Comparison of ENCODE assay signal across 24 cellular contexts in the genomic region with DNA sequence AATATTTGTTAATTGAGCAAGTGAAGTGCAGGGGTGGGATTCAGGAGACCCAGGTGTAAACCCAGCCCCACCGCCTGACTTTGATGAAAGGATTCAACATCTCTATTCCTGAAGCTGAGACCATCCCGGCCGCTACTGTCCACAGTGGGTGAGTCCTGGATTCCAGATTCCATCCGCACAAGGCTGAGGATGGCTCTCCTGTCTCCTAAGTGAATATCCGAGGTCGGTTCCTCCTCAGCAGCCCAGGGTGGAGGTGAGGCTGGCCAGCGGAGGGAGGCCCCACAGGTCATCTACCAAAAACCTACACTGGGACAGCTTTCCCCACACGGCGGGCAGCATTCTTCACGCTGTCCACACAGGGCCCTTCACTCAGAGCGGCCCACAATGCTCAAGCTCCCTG. TPM values are rescaled to one million over a fixed set of nuclear protein-coding genes. Genes with fewer than 3 reads are reported as not detected.
"Had no signal": no experiment of that assay in that cellular context is flagged by ENCODE, and none has a peak within 500 bp of the region (broad histone marks: within the 10 kb centered on the region; RNA-seq: fewer than 3 reads in every experiment).

No MANE protein-coding gene starts in this region.

- ATAC-seq: left ventricle myocardium superior; lower lobe of right lung; natural killer cell; stimulated activated naive CD8-positive, alpha-beta T cell treated with anti-CD3 and anti-CD28 coated beads, Interleukin-15, amount 100 ng/mL, for 72 hours had no signal

- H3K9me3 Mint-ChIP-seq: dendritic cell treated with granulocyte-macrophage colony-stimulating factor and Interleukin-4, amounts not matched to agents 40 ng/mL and 50 ng/mL, for 4 days; immature natural killer cell; natural killer cell; stimulated activated naive CD8-positive, alpha-beta T cell treated with anti-CD3 and anti-CD28 coated beads, Interleukin-15, amount 100 ng/mL, for 72 hours had no signal

- H3K27ac ChIP-seq: esophagus squamous epithelium, lower lobe of right lung, parathyroid adenoma, prostate gland, right atrium auricular region, skin epidermis, thyroid gland, vagina had no signal

- DNase-seq: effector CD8-positive, alpha-beta T cell; esophagus squamous epithelium; foreskin melanocyte; immature natural killer cell; left ventricle myocardium superior; lower lobe of right lung; natural killer cell; stimulated activated CD4-positive, alpha-beta T cell treated with anti-CD3 and anti-CD28 coated beads, Interleukin-15, amount 100 ng/mL, for 24 hours; stimulated activated CD4-positive, alpha-beta T cell treated with anti-CD3 and anti-CD28 coated beads, Interleukin-4, amount 100 ng/mL, for 1 hour; stimulated activated CD8-positive, alpha-beta memory T cell treated with anti-CD3 and anti-CD28 coated beads, Interleukin-4, amount 100 ng/mL, for 48 hours; stimulated activated naive CD4-positive, alpha-beta T cell; stimulated activated naive CD8-positive, alpha-beta T cell treated with anti-CD3 and anti-CD28 coated beads, Interleukin-15, amount 100 ng/mL, for 72 hours; thyroid gland; trophoblast cell had no signal

- H3K4me1 ChIP-seq: lower lobe of right lung, parathyroid adenoma, prostate gland, thyroid gland, vagina had no signal

- H3K9me3 ChIP-seq: esophagus squamous epithelium, lower lobe of right lung, prostate gland, right atrium auricular region, thyroid gland, vagina had no signal

- H3K4me3 ChIP-seq: esophagus squamous epithelium, lower lobe of right lung, prostate gland, right atrium auricular region, skin epidermis, thyroid gland, vagina had no signal

- FAIRE-seq: colon, endothelial cell of umbilical vein, keratinocyte had no signal

- H3K4me3 Mint-ChIP-seq: dendritic cell treated with granulocyte-macrophage colony-stimulating factor and Interleukin-4, amounts not matched to agents 40 ng/mL and 50 ng/mL, for 4 days; immature natural killer cell; natural killer cell; stimulated activated naive CD8-positive, alpha-beta T cell treated with anti-CD3 and anti-CD28 coated beads, Interleukin-15, amount 100 ng/mL, for 72 hours had no signal

- H3K36me3 Mint-ChIP-seq: immature natural killer cell, natural killer cell had no signal

- H3K4me1 Mint-ChIP-seq: immature natural killer cell; stimulated activated naive CD8-positive, alpha-beta T cell treated with anti-CD3 and anti-CD28 coated beads, Interleukin-15, amount 100 ng/mL, for 72 hours had no signal

- H3K27me3 Mint-ChIP-seq: stimulated activated naive CD8-positive, alpha-beta T cell treated with anti-CD3 and anti-CD28 coated beads, Interleukin-15, amount 100 ng/mL, for 72 hours had no signal

- H3K27ac Mint-ChIP-seq: dendritic cell treated with granulocyte-macrophage colony-stimulating factor and Interleukin-4, amounts not matched to agents 40 ng/mL and 50 ng/mL, for 4 days; immature natural killer cell; natural killer cell; stimulated activated naive CD8-positive, alpha-beta T cell treated with anti-CD3 and anti-CD28 coated beads, Interleukin-15, amount 100 ng/mL, for 72 hours had no signal

- H3K27me3 ChIP-seq: esophagus squamous epithelium, right atrium auricular region, thyroid gland, vagina had no signal

- H3K36me3 ChIP-seq: esophagus squamous epithelium, lower lobe of right lung, prostate gland, right atrium auricular region, thyroid gland, vagina had no signal

RNA-seq across cellular contexts. Expression of gene ACKR3, which starts 57.6 kb away (rescaled TPM):
- total RNA-seq: epithelial cell of proximal tubule had no signal
